In the genomic region with DNA sequence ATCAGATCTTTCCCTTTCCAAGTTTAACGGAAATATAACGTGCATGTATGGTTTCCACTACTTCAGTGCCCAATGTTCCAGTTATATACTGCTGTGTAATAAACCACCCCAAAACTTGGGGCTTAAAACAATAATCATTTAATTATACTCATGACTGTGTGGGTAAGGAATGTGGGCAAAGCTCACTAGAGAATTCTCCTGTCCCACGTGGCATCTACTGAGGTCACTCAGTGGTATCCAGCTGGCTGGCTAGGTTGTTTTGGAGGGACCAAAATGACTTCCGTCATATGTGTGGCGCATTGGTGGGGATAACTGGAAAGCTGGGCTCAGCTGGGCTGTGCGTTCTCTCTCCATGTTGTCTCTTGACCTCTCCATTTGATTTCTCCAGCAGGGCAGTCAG, we compare ENCODE assay signal across 26 cellular contexts. TPM values are rescaled to one million over a fixed set of nuclear protein-coding genes. Genes with fewer than 3 reads are reported as not detected.
"Had no signal": no experiment of that assay in that cellular context is flagged by ENCODE, and none has a peak within 500 bp of the region (broad histone marks: within the 10 kb centered on the region; RNA-seq: fewer than 3 reads in every experiment).

No MANE protein-coding gene starts in this region.

- H3K27ac ChIP-seq: body of pancreas, epithelial cell of prostate had no signal

- H3K9me3 ChIP-seq: body of pancreas had no signal

- H3K4me3 ChIP-seq: body of pancreas had no signal

- ATAC-seq: activated CD8-positive, alpha-beta T cell treated with anti-CD3 and anti-CD28 coated beads for 36 hours; activated T-cell treated with anti-CD3 and anti-CD28 coated beads, Interleukin-2, amount 50 U/mL, for 4 hours; activated T-helper 17 cell treated with anti-CD3 and anti-CD28 coated beads, Interleukin-2, amount 50 U/mL, for 72 hours; body of pancreas; effector memory CD8-positive, alpha-beta T cell; esophagus mucosa; T-cell had no signal

- H3K27me3 ChIP-seq: body of pancreas had no signal

- DNase-seq: activated CD4-positive, alpha-beta T cell treated with anti-CD3 and anti-CD28 coated beads for 4 hours; activated CD4-positive, alpha-beta T cell treated with anti-CD3 and anti-CD28 coated beads, Interleukin-2, amount 50 U/mL, for 1 hour; activated CD4-positive, alpha-beta T cell treated with anti-CD3 and anti-CD28 coated beads, Interleukin-2, amount 50 U/mL, for 48 hours; activated CD4-positive, CD25-positive, alpha-beta regulatory T cell; activated CD4-positive, CD25-positive, alpha-beta regulatory T cell treated with anti-CD3 and anti-CD28 coated beads, Interleukin-2, amount 50 U/mL, for 72 hours; activated CD8-positive, alpha-beta memory T cell treated with anti-CD3 and anti-CD28 coated beads for 24 hours; activated CD8-positive, alpha-beta T cell treated with anti-CD3 and anti-CD28 coated beads for 36 hours; activated effector memory CD4-positive, alpha-beta T cell treated with Interleukin-2 at 50 U/mL for 16 hours; activated gamma-delta T cell treated with Interleukin-2 at 50 U/mL for 16 hours; activated naive CD4-positive, alpha-beta T cell treated with anti-CD3 and anti-CD28 coated beads, Interleukin-2, amount 50 U/mL, for 16 hours; activated naive CD4-positive, alpha-beta T cell treated with Interleukin-2 at 50 U/mL for 16 hours; activated T-cell treated with anti-CD3 and anti-CD28 coated beads, Interleukin-2, amount 50 U/mL, for 4 hours; amniotic stem cell; anterior cingulate cortex; body of pancreas; caudate nucleus; cortex of kidney; dermis blood vessel endothelial cell; effector CD4-positive, alpha-beta T cell; effector memory CD8-positive, alpha-beta T cell; head of caudate nucleus; T-cell; T1000 had no signal

RNA-seq across cellular contexts. Expression of a gene that starts 18.5 kb away (rescaled TPM):
- total RNA-seq: esophagus mucosa had no signal
